24 cellular contexts compared by ENCODE assay signal in the genomic region with DNA sequence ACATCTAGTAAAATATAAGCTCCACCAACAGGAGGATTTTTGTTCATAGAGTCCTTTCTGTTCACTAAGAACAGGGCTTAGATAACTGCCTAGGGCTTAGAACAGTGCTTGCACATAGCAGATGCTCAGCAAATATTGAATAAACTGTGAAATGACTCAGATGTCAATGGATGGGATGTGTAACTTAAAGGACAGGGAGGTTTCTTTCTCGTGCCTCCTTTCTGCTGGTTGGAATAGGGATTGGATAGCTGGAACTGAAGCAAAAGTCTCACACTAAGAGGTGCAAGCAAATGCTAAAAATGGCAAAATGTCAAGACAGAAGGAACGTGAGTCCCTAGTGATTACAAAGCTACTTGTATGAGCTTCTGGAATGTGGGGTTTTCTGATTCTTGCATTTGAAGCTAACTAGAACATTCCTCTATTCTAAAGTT.
DNase-seq lines count a peak whose midpoint lies in the region; FAIRE-seq and TF ChIP-seq lines count a peak whose summit lies in the region.
"Had no signal": no experiment of that assay in that cellular context is flagged by ENCODE, and none has a peak within 500 bp of the region (broad histone marks: within the 10 kb centered on the region; RNA-seq: fewer than 3 reads in every experiment).

No MANE protein-coding gene starts in this region.

- H3K4me1 ChIP-seq in PC-9 (replicated peaks; ENCODE audit: insufficient read depth) = peaks cover 36% of the 10 kb centered on the region
- H3K4me1 ChIP-seq: A549; BLaER1 treated with 17β-estradiol and CSF1 and Interleukin-3, amounts not matched to agents 10 nM and 100 nM; breast epithelium; stomach had no signal

- POLR2A ChIA-PET in PC-9 (lab: Charles Lee; ENCODE audit: unreplicated experiment) = interaction anchor here (0.7 kb wide), 1 partner anchor 706 kb away, joined by 7 read pairs; no protein-coding TSS in a partner anchor

- FAIRE-seq in HTR-8/SVneo (lab: Jason Lieb, UNC) = no peak
- FAIRE-seq: A549 had no signal

- H3K36me3 ChIP-seq in PC-9 (ENCODE audit: low read depth) = no peaks in the 10 kb centered on the region
- H3K36me3 ChIP-seq: BLaER1 treated with 17β-estradiol and CSF1 and Interleukin-3, amounts not matched to agents 10 nM and 100 nM; breast epithelium; stomach had no signal

- DNase-seq in AG10803 (ENCODE audit: low read depth) (peak; percentile 23), PC-9 (peak in 1 of 2 experiments; percentile 70), epithelial cell of esophagus (ENCODE audit: low read depth) (peak; percentile 32), iris pigment epithelial cell (ENCODE audit: low read depth) (peak; percentile 65), HTR-8/SVneo (ENCODE audit: insufficient read length, low spot score) (no peak), OCI-M2 (lab: John Stamatoyannopoulos, UW; ENCODE audit: unreplicated experiment) (no peak), NCI-H1105 (lab: John Stamatoyannopoulos, UW) (no peak)
- no peak for DNase-seq in activated T-cell treated with anti-CD3 and anti-CD28 coated beads, Interleukin-2, amount 50 U/mL, for 48 hours
- DNase-seq: activated B cell treated with CpG ODN at 0.5 μM for 24 hours; activated CD4-positive, alpha-beta memory T cell treated with anti-CD3 and anti-CD28 coated beads for 36 hours; activated effector memory CD4-positive, alpha-beta T cell treated with anti-CD3 and anti-CD28 coated beads, Interleukin-2, amount 50 U/mL, for 16 hours; glutamatergic neuron; GOT3; left colon; naive thymus-derived CD4-positive, alpha-beta T cell; NCI-H1417 treated with DMSO at 0.1 percent for 48 hours; NCI-H510A treated with DMSO at 0.1 percent for 48 hours; RPMI8226; stimulated activated CD4-positive, alpha-beta T cell treated with anti-CD3 and anti-CD28 coated beads, Interleukin-4, amount 100 ng/mL, for 4 hours; stomach; T1000 had no signal

- no peaks in the 10 kb centered on the region for H3K9me3 ChIP-seq in PC-9 (ENCODE audit: insufficient read depth, low read depth)
- H3K9me3 ChIP-seq: A549; BLaER1 treated with 17β-estradiol and CSF1 and Interleukin-3, amounts not matched to agents 10 nM and 100 nM; breast epithelium; stomach had no signal

- H3K9me2 ChIP-seq in PC-9 (ENCODE audit: insufficient read depth) = no peaks in the 10 kb centered on the region

- no peak overlapping the region for H2AFZ ChIP-seq in PC-9

- H3K79me2 ChIP-seq in PC-9 (ENCODE audit: low read depth) = no peaks in the 10 kb centered on the region

- no peak for TF ChIP-seq CTCF in AG10803 (conservative IDR thresholded peaks at IDR 0.05; ENCODE audit: low read length)
- TF ChIP-seq CTCF in PC-9 (conservative IDR thresholded peaks at IDR 0.05) = no peak
- TF ChIP-seq CTCF in epithelial cell of esophagus (IDR thresholded peaks at IDR 0.05; ENCODE audit: insufficient read depth, low read depth, low read length, missing control alignments) = no peak

- H3K27me3 ChIP-seq in PC-9 (ENCODE audit: insufficient read depth, low read depth) = no peaks in the 10 kb centered on the region
- H3K27me3 ChIP-seq: BLaER1 treated with 17β-estradiol and CSF1 and Interleukin-3, amounts not matched to agents 10 nM and 100 nM; breast epithelium; stomach had no signal

- CTCF ChIA-PET in PC-9 (lab: Charles Lee) = no interaction called here

- peak overlapping the region; percentile 58 for H3K27ac ChIP-seq in PC-9
- H3K27ac ChIP-seq: A549; BLaER1 treated with 17β-estradiol and CSF1 and Interleukin-3, amounts not matched to agents 10 nM and 100 nM; breast epithelium; stomach had no signal

- H4K20me1 ChIP-seq in PC-9 (ENCODE audit: insufficient read depth) = no peaks in the 10 kb centered on the region
- H4K20me1 ChIP-seq: BLaER1 treated with 17β-estradiol and CSF1 and Interleukin-3, amounts not matched to agents 10 nM and 100 nM had no signal

- intact Hi-C loops in PC-9 (cut with micrococcal nuclease; ENCODE audit: unreplicated experiment) = loop anchor here (5.0 kb wide), 1 partner anchor 128 kb away; no protein-coding TSS in a partner anchor

- peaks cover 21% of the 10 kb centered on the region; the same call in 1 of the 2 replicates for H3F3A ChIP-seq in PC-9 (ENCODE audit: insufficient read depth, low read depth)

- no peak overlapping the region for H3K4me3 ChIP-seq in AG10803 (ENCODE audit: low read length)
- H3K4me3 ChIP-seq in PC-9 = no peak overlapping the region
- no peak overlapping the region for H3K4me3 ChIP-seq in epithelial cell of esophagus (ENCODE audit: low read length)
- H3K4me3 ChIP-seq: A549; BLaER1 treated with 17β-estradiol and CSF1 and Interleukin-3, amounts not matched to agents 10 nM and 100 nM; breast epithelium; stomach had no signal

- peak overlapping the region; percentile 46 for H3K4me2 ChIP-seq in PC-9
- H3K4me2 ChIP-seq: A549; BLaER1 treated with 17β-estradiol and CSF1 and Interleukin-3, amounts not matched to agents 10 nM and 100 nM had no signal

- no TSS peak for BruUV-seq in PC-9 (replicated peaks; lab: Mats Ljungman, UMichigan)

Comparison
In these comparisons a context has a peak if more than half of its experiments do, and no peak if none do; other contexts are left out.
1. DNase-seq: peak in AG10803 (single experiment), epithelial cell of esophagus (single experiment) and iris pigment epithelial cell (single experiment); none in activated T-cell treated with anti-CD3 and anti-CD28 coated beads, Interleukin-2, amount 50 U/mL, for 48 hours (0 of 2), HTR-8/SVneo (single experiment), OCI-M2 (single experiment) and NCI-H1105 (single experiment).